In genomic region chr4:6750302-6751221, GRCh38 we compare ENCODE assay signal across 18 cellular contexts. TPM values are rescaled to one million over a fixed set of nuclear protein-coding genes. Genes with fewer than 3 reads are reported as not detected.
DNase-seq lines count a peak whose midpoint lies in the region; ATAC-seq, FAIRE-seq and TF ChIP-seq lines count a peak whose summit lies in the region.
"Had no signal": no experiment of that assay in that cellular context is flagged by ENCODE, and none has a peak within 500 bp of the region (broad histone marks: within the 10 kb centered on the region; RNA-seq: fewer than 3 reads in every experiment).

No MANE protein-coding gene starts in this region.

- H3K36me3 ChIP-seq in K562 (ENCODE audit: control insufficient read depth, insufficient read depth, low read length), result no peaks in the 10 kb centered on the region
- H3K36me3 ChIP-seq: cardiac muscle cell, pancreas, upper lobe of left lung had no signal

- no peak for ATAC-seq in A549
- peak; percentile 24 for ATAC-seq in K562
- no peak for ATAC-seq in GM18505 (IDR thresholded peaks at IDR 0.05; ENCODE audit: unreplicated experiment)

- TF ChIP-seq CTCF in A549 (IDR thresholded peaks at IDR 0.05) (no peak), K562 (IDR thresholded peaks at IDR 0.05 in 2 of 3, conservative IDR thresholded peaks at IDR 0.05 in 1 of 3; ENCODE audit: insufficient read depth in 2 of 3, low read depth in 1 of 3, low read length in 3 of 3) (no peak), D721Med (IDR thresholded peaks at IDR 0.05; ENCODE audit: insufficient read depth, missing control alignments) (no peak)

- peak overlapping the region; percentile 82 to 85 for H3K27ac ChIP-seq in A549
- peak overlapping the region; percentile 80; the same call in 2 of the 3 replicates for H3K27ac ChIP-seq in K562 (ENCODE audit: extremely low read depth, low read depth, low read length)
- H3K27ac ChIP-seq: cardiac muscle cell, GM23248 had no signal

- H3K9me3 ChIP-seq in A549, result no peaks in the 10 kb centered on the region
- H3K9me3 ChIP-seq in K562 (replicated peaks; ENCODE audit: control insufficient read depth, insufficient read depth, low read depth, low read length), result no peaks in the 10 kb centered on the region
- H3K9me3 ChIP-seq: pancreas, upper lobe of left lung had no signal

- no peaks in the 10 kb centered on the region for H3K27me3 ChIP-seq in K562 (ENCODE audit: control insufficient read depth in 2 of 2, insufficient read depth in 2 of 2, low read length in 2 of 2)
- H3K27me3 ChIP-seq: cardiac muscle cell, pancreas, upper lobe of left lung had no signal

- no TSS peak for BruUV-seq in K562 (replicated peaks; lab: Mats Ljungman, UMichigan)

- no peak for TF ChIP-seq EP300 in A549 (IDR thresholded peaks at IDR 0.05)
- TF ChIP-seq EP300 in K562 (IDR thresholded peaks at IDR 0.05; ENCODE audit: low read length), result no peak

- no peaks in the 10 kb centered on the region for H3K79me2 ChIP-seq in K562 (ENCODE audit: control insufficient read depth, insufficient read depth, low read length)

- CTCF ChIA-PET in A549 (lab: Yijun Ruan, JAX), result interaction anchor here (1.7 kb wide), 1 partner anchor 30 kb away, joined by 5 read pairs; no protein-coding TSS in a partner anchor
- CTCF ChIA-PET in K562 (lab: Yijun Ruan, JAX; ENCODE audit: low intra/inter-chr PET ratio), result no interaction called here

- H3K4me2 ChIP-seq in A549 (peak overlapping the region; percentile 59; the same call in 2 of the 3 replicates), K562 (ENCODE audit: insufficient read depth, low read length) (peak overlapping the region; percentile 53)

- WGBS in A549 (ENCODE audit: missing lambda C conversion rate), result 64% methylated on average over 10 of the region's 23 CpGs
- 76% methylated on average over 18 of the region's 23 CpGs for WGBS in K562 (ENCODE audit: insufficient coverage, low coverage, missing lambda C conversion rate)

- FAIRE-seq in A549 (lab: Jason Lieb, UNC) (no peak), K562 (lab: Jason Lieb, UNC) (peak; percentile 71), D721Med (lab: Jason Lieb, UNC) (no peak)
- FAIRE-seq: GM12892, pancreas had no signal

- TF ChIP-seq POLR2A in A549 (IDR thresholded peaks at IDR 0.05; ENCODE audit: low read length) (no peak), K562 (conservative IDR thresholded peaks at IDR 0.05) (no peak), GM18505 (IDR thresholded peaks at IDR 0.05; ENCODE audit: borderline replicate concordance, extremely low read depth, insufficient read depth, insufficient read length) (no peak)

- H2AFZ ChIP-seq in K562 (ENCODE audit: low read depth, low read length), result peak overlapping the region; percentile 94

- H3K4me3 ChIP-seq in A549 (no peak overlapping the region), K562 (no peak overlapping the region)
- H3K4me3 ChIP-seq: cardiac muscle cell, GM23248, lung, pancreas had no signal

- DNase-seq in A549 (ENCODE audit: low read depth in 1 of 2, low spot score in 1 of 2) (no peak), HT-29 (ENCODE audit: low spot score) (peak; percentile 68), K562 (ENCODE audit: extremely low read depth in 1 of 4, low spot score in 3 of 4) (peak in 1 of 4 experiments; percentile 40), mucosa of gallbladder (ENCODE audit: low spot score) (peak; percentile 47), NCI-H1048 (lab: John Stamatoyannopoulos, UW) (no peak), D721Med (ENCODE audit: insufficient read length, low spot score) (no peak), COLO668 (lab: John Stamatoyannopoulos, UW; ENCODE audit: unreplicated experiment) (no peak)
- DNase-seq: activated gamma-delta T cell treated with Interleukin-2 at 50 U/mL for 16 hours, GM23248, hypothalamus, NCI-H1417 treated with DMSO at 0.1 percent for 48 hours, NCI-H446 treated with DMSO at 0.1 percent for 48 hours, pancreas had no signal

- POLR2A ChIA-PET in A549 (lab: Yijun Ruan, JAX) (no interaction called here), K562 (lab: Yijun Ruan, JAX) (interaction anchor here (0.7 to 1.3 kb wide), 4 partner anchors 14 to 184 kb away, joined by 4 to 6 read pairs (median 5); partner anchors contain the start of gene MRFAP1L1)

- no peak for TF ChIP-seq RAD21 in A549 (conservative IDR thresholded peaks at IDR 0.05 in 1 of 2, IDR thresholded peaks at IDR 0.05 in 1 of 2)
- no peak for TF ChIP-seq RAD21 in K562 (CRISPR knock-in tag; conservative IDR thresholded peaks at IDR 0.05 in 1 of 2, IDR thresholded peaks at IDR 0.05 in 1 of 2)

- H3K4me1 ChIP-seq in A549 (peaks cover 60% of the 10 kb centered on the region), K562 (replicated peaks in 1 of 2; ENCODE audit: control insufficient read depth in 2 of 2, insufficient read depth in 2 of 2, low read length in 2 of 2) (peaks cover 50 to 66% of the 10 kb centered on the region in 2 experiments)

- peak overlapping the region; percentile 68 to 80; a peak in 3 of 4 replicates for H3K9ac ChIP-seq in K562 (ENCODE audit: insufficient read depth in 1 of 2, low read depth in 2 of 2, low read length in 2 of 2)
- H3K9ac ChIP-seq: GM23248 had no signal

- intact Hi-C loops in K562 (cut with micrococcal nuclease), result no loop called here

- no peaks in the 10 kb centered on the region for H3K9me1 ChIP-seq in K562 (ENCODE audit: control insufficient read depth, insufficient read depth, low read length)

- H4K20me1 ChIP-seq in K562 (replicated peaks; ENCODE audit: control insufficient read depth, insufficient read depth, low read length), result no peaks in the 10 kb centered on the region

- in situ Hi-C loops in K562 (cut with MboI), result no loop called here

RNA-seq across cellular contexts. Expression of gene KIAA0232, which starts 32.0 kb away (rescaled TPM):
- polyA plus RNA-seq in A549 (2011; rRNA removed) (21.5 and 25.2 TPM in 2 replicates), A549 (2017; fragmentation: RNase III; extraction: RNeasy Plus Mini Kit Qiagen cat#74134 plus additional on column Dnase treatment) (9.3 to 10.6 TPM (median 10.5 TPM) in 3 replicates), K562 (2011; rRNA removed) (17.4 and 17.9 TPM in 2 replicates), K562 (2014; fragmentation: Illumina TruSeq; extraction: Trizol) (11.8 and 13.0 TPM in 2 replicates), K562 (2014; fragmentation: Nextera tagmentation; extraction: Ambion mirVana) (1 to 10 TPM; 3.5 to 4.2 TPM), K562 (2014; rRNA removed) (10.1 and 11.9 TPM in 2 replicates)
- 2.8 and 4.4 TPM in 2 replicates for polyA plus RNA-seq in A549 (2012; cell fraction: cytosol; rRNA removed)
- polyA plus RNA-seq in A549 (2012; cell fraction: nucleus; rRNA removed), result 3.7 and 5.2 TPM in 2 replicates
- 15.6 and 22.7 TPM in 2 replicates for polyA minus RNA-seq in A549 (2011; rRNA and poly(A)+ RNA removed)
- 5.7 and 6.0 TPM in 2 replicates for total RNA-seq in HT-29 (2014; rRNA removed; shearing (Covaris generic))
- 83.2 and 85.7 TPM in 2 replicates for total RNA-seq in K562 (2011; cell fraction: chromatin; rRNA removed; ENCODE audit: low replicate concordance)
- total RNA-seq in K562 (2011; cell fraction: nucleolus; rRNA removed), result 15.8 and 19.9 TPM in 2 replicates
- total RNA-seq in K562 (2011; cell fraction: nucleoplasm; rRNA removed), result 25.1 and 27.5 TPM in 2 replicates
- total RNA-seq in K562 (2014; rRNA removed) (9.0 and 9.5 TPM in 2 replicates), K562 (2014; rRNA removed; fragmentation: Illumina TruSeq; extraction: Trizol) (16.0 and 18.7 TPM in 2 replicates), K562 (2015; rRNA removed; fragmentation: Illumina TruSeq; extraction: Trizol) (13.0 and 13.6 TPM in 2 replicates), K562 (2021) (14.7 TPM in 2 replicates), mucosa of gallbladder (35.0 TPM)
- 6.1 and 8.0 TPM in 2 replicates for polyA plus RNA-seq in K562 (2011; cell fraction: cytosol; rRNA removed)
- polyA plus RNA-seq in K562 (2011; cell fraction: nucleus; rRNA removed), result 14.6 and 18.0 TPM in 2 replicates
- polyA plus RNA-seq in K562 (2012), result 7.9 and 12.6 TPM in 2 replicates
- 26.5 and 30.1 TPM in 2 replicates for polyA minus RNA-seq in K562 (2011; rRNA and poly(A)+ RNA removed)
- 7.4 and 10.6 TPM in 2 replicates for polyA minus RNA-seq in K562 (2011; cell fraction: cytosol; rRNA and poly(A)+ RNA removed)
- polyA minus RNA-seq in K562 (2011; cell fraction: nucleus; rRNA and poly(A)+ RNA removed), result 15.9 and 24.1 TPM in 2 replicates

RNA-seq across cellular contexts. Expression of gene BLOC1S4, which starts 34.6 kb away (rescaled TPM):
- polyA plus RNA-seq in A549 (2011; rRNA removed) (11.7 and 13.2 TPM in 2 replicates), A549 (2017; fragmentation: RNase III; extraction: RNeasy Plus Mini Kit Qiagen cat#74134 plus additional on column Dnase treatment) (11.4 to 13.9 TPM (median 12.6 TPM) in 3 replicates), K562 (2011; rRNA removed) (21.0 and 25.5 TPM in 2 replicates), K562 (2014; fragmentation: Illumina TruSeq; extraction: Trizol) (10.3 and 15.0 TPM in 2 replicates), K562 (2014; fragmentation: Nextera tagmentation; extraction: Ambion mirVana) (1 to 10 TPM; 3.1 to 3.9 TPM), K562 (2014; rRNA removed) (30.9 and 37.3 TPM in 2 replicates)
- 18.8 and 26.6 TPM in 2 replicates for polyA plus RNA-seq in A549 (2012; cell fraction: cytosol; rRNA removed)
- 15.6 and 21.2 TPM in 2 replicates for polyA plus RNA-seq in A549 (2012; cell fraction: nucleus; rRNA removed)
- 4.0 and 4.8 TPM in 2 replicates for polyA minus RNA-seq in A549 (2011; rRNA and poly(A)+ RNA removed)
- total RNA-seq in HT-29 (2014; rRNA removed; shearing (Covaris generic)), result 28.7 and 31.3 TPM in 2 replicates
- 9.9 and 18.6 TPM in 2 replicates for total RNA-seq in K562 (2011; cell fraction: chromatin; rRNA removed; ENCODE audit: low replicate concordance)
- 25.1 and 30.5 TPM in 2 replicates for total RNA-seq in K562 (2011; cell fraction: nucleolus; rRNA removed)
- 18.3 and 23.1 TPM in 2 replicates for total RNA-seq in K562 (2011; cell fraction: nucleoplasm; rRNA removed)
- total RNA-seq in K562 (2014; rRNA removed) (31.6 and 38.3 TPM in 2 replicates), K562 (2014; rRNA removed; fragmentation: Illumina TruSeq; extraction: Trizol) (10.0 and 11.2 TPM in 2 replicates), K562 (2015; rRNA removed; fragmentation: Illumina TruSeq; extraction: Trizol) (10.5 and 10.8 TPM in 2 replicates), K562 (2021) (29.4 and 31.1 TPM in 2 replicates), mucosa of gallbladder (18.1 TPM)
- 27.6 and 61.0 TPM in 2 replicates for polyA plus RNA-seq in K562 (2011; cell fraction: cytosol; rRNA removed)
- 14.4 and 23.7 TPM in 2 replicates for polyA plus RNA-seq in K562 (2011; cell fraction: nucleus; rRNA removed)
- 20.7 and 24.2 TPM in 2 replicates for polyA plus RNA-seq in K562 (2012)
- 5.4 and 8.9 TPM in 2 replicates for polyA minus RNA-seq in K562 (2011; rRNA and poly(A)+ RNA removed)
- polyA minus RNA-seq in K562 (2011; cell fraction: cytosol; rRNA and poly(A)+ RNA removed), result 9.5 and 11.1 TPM in 2 replicates
- 10.4 and 14.2 TPM in 2 replicates for polyA minus RNA-seq in K562 (2011; cell fraction: nucleus; rRNA and poly(A)+ RNA removed)

RNA-seq across cellular contexts. Expression of gene MRFAP1L1, which starts 40.9 kb away (rescaled TPM):
- 42.8 and 78.2 TPM in 2 replicates for polyA plus RNA-seq in A549 (2011; rRNA removed)
- polyA plus RNA-seq in A549 (2012; cell fraction: cytosol; rRNA removed), result 20.7 and 30.2 TPM in 2 replicates
- 8.3 and 12.5 TPM in 2 replicates for polyA plus RNA-seq in A549 (2012; cell fraction: nucleus; rRNA removed)
- 41.3 to 46.7 TPM (median 46.1 TPM) in 3 replicates for polyA plus RNA-seq in A549 (2017; fragmentation: RNase III; extraction: RNeasy Plus Mini Kit Qiagen cat#74134 plus additional on column Dnase treatment)
- polyA minus RNA-seq in A549 (2011; rRNA and poly(A)+ RNA removed), result 10.5 and 13.6 TPM in 2 replicates
- 41.6 and 43.4 TPM in 2 replicates for total RNA-seq in HT-29 (2014; rRNA removed; shearing (Covaris generic))
- 23.4 and 45.9 TPM in 2 replicates for total RNA-seq in K562 (2011; cell fraction: chromatin; rRNA removed; ENCODE audit: low replicate concordance)
- total RNA-seq in K562 (2011; cell fraction: nucleolus; rRNA removed), result 16.5 and 18.4 TPM in 2 replicates
- total RNA-seq in K562 (2011; cell fraction: nucleoplasm; rRNA removed), result 26.7 and 33.1 TPM in 2 replicates
- 74.2 and 78.8 TPM in 2 replicates for total RNA-seq in K562 (2014; rRNA removed)
- total RNA-seq in K562 (2014; rRNA removed; fragmentation: Illumina TruSeq; extraction: Trizol), result 85.7 and 86.2 TPM in 2 replicates
- 83.3 and 90.6 TPM in 2 replicates for total RNA-seq in K562 (2015; rRNA removed; fragmentation: Illumina TruSeq; extraction: Trizol)
- total RNA-seq in K562 (2021), result 51.3 and 53.6 TPM in 2 replicates
- 59.5 and 83.8 TPM in 2 replicates for polyA plus RNA-seq in K562 (2011; rRNA removed)
- polyA plus RNA-seq in K562 (2011; cell fraction: cytosol; rRNA removed), result 19.4 and 37.0 TPM in 2 replicates
- polyA plus RNA-seq in K562 (2011; cell fraction: nucleus; rRNA removed), result 37.8 and 48.5 TPM in 2 replicates
- polyA plus RNA-seq in K562 (2012), result 49.1 and 74.0 TPM in 2 replicates
- 74.8 and 87.6 TPM in 2 replicates for polyA plus RNA-seq in K562 (2014; fragmentation: Illumina TruSeq; extraction: Trizol)
- 10 to 100 TPM; 37.6 to 48.1 TPM for polyA plus RNA-seq in K562 (2014; fragmentation: Nextera tagmentation; extraction: Ambion mirVana)
- 104 and 111 TPM in 2 replicates for polyA plus RNA-seq in K562 (2014; rRNA removed)
- 46.9 and 49.6 TPM in 2 replicates for polyA minus RNA-seq in K562 (2011; rRNA and poly(A)+ RNA removed)
- 10.4 and 17.8 TPM in 2 replicates for polyA minus RNA-seq in K562 (2011; cell fraction: cytosol; rRNA and poly(A)+ RNA removed)
- 13.7 and 31.7 TPM in 2 replicates for polyA minus RNA-seq in K562 (2011; cell fraction: nucleus; rRNA and poly(A)+ RNA removed)
- 51.2 TPM for total RNA-seq in mucosa of gallbladder

RNA-seq across cellular contexts. Expression of gene S100P, which starts 56.9 kb away (rescaled TPM):
- 171 and 291 TPM in 2 replicates for polyA plus RNA-seq in A549 (2011; rRNA removed)
- 46.4 and 54.2 TPM in 2 replicates for polyA plus RNA-seq in A549 (2012; cell fraction: cytosol; rRNA removed)
- polyA plus RNA-seq in A549 (2012; cell fraction: nucleus; rRNA removed), result 11.5 and 12.5 TPM in 2 replicates
- 11.4 to 20.9 TPM (median 16.0 TPM) in 3 replicates for polyA plus RNA-seq in A549 (2017; fragmentation: RNase III; extraction: RNeasy Plus Mini Kit Qiagen cat#74134 plus additional on column Dnase treatment)
- polyA minus RNA-seq in A549 (2011; rRNA and poly(A)+ RNA removed), result 20.1 and 28.1 TPM in 2 replicates
- total RNA-seq in HT-29 (2014; rRNA removed; shearing (Covaris generic)), result 412 and 628 TPM in 2 replicates
- 1.7 TPM in 1 of 2 replicates, not detected in the other for total RNA-seq in K562 (2011; cell fraction: chromatin; rRNA removed; ENCODE audit: low replicate concordance)
- 0.33 and 0.53 TPM in 2 replicates for total RNA-seq in K562 (2011; cell fraction: nucleolus; rRNA removed)
- 0.81 TPM in 1 of 2 replicates, not detected in the other for total RNA-seq in K562 (2011; cell fraction: nucleoplasm; rRNA removed)
- 5.8 and 7.5 TPM in 2 replicates for total RNA-seq in K562 (2014; rRNA removed)
- total RNA-seq in K562 (2014; rRNA removed; fragmentation: Illumina TruSeq; extraction: Trizol), result 7.4 and 13.7 TPM in 2 replicates
- 7.2 and 7.5 TPM in 2 replicates for total RNA-seq in K562 (2015; rRNA removed; fragmentation: Illumina TruSeq; extraction: Trizol)
- total RNA-seq in K562 (2021), result 13.2 and 16.8 TPM in 2 replicates
- polyA plus RNA-seq in K562 (2011; rRNA removed), result 2.7 and 4.1 TPM in 2 replicates
- polyA plus RNA-seq in K562 (2011; cell fraction: cytosol; rRNA removed), result 0.55 and 3.2 TPM in 2 replicates
- 0.30 and 1.6 TPM in 2 replicates for polyA plus RNA-seq in K562 (2011; cell fraction: nucleus; rRNA removed)
- 11.5 and 304 TPM in 2 replicates for polyA plus RNA-seq in K562 (2012)
- 6.9 and 7.4 TPM in 2 replicates for polyA plus RNA-seq in K562 (2014; fragmentation: Illumina TruSeq; extraction: Trizol)
- polyA plus RNA-seq in K562 (2014; fragmentation: Nextera tagmentation; extraction: Ambion mirVana), result 10 to 100 TPM; 21.0 to 23.8 TPM
- polyA plus RNA-seq in K562 (2014; rRNA removed), result 5.5 and 5.7 TPM in 2 replicates
- polyA minus RNA-seq in K562 (2011; rRNA and poly(A)+ RNA removed), result 0.15 and 0.25 TPM in 2 replicates
- 4.8 and 23.3 TPM in 2 replicates for polyA minus RNA-seq in K562 (2011; cell fraction: cytosol; rRNA and poly(A)+ RNA removed)
- 4.7 and 6.1 TPM in 2 replicates for polyA minus RNA-seq in K562 (2011; cell fraction: nucleus; rRNA and poly(A)+ RNA removed)
- total RNA-seq in mucosa of gallbladder, result 33.4 TPM
- total RNA-seq: cardiac muscle cell, GM23248 had no signal
- polyA plus RNA-seq: cardiac muscle cell had no signal

Comparison
In these comparisons a context has a peak if more than half of its experiments do, and no peak if none do; other contexts are left out.
1. DNase-seq: peak in HT-29 (single experiment) and mucosa of gallbladder (single experiment); none in A549 (0 of 2), NCI-H1048 (single experiment), D721Med (single experiment) and COLO668 (single experiment).
2. Of the 35 proteins assayed by ChIP-seq in both K562 and A549: peak only in K562: KDM1A and ZFP36; only in A549: none; in both: none; in neither: 33.